ENCODE assay signal across 2 cellular contexts in the genomic region with DNA sequence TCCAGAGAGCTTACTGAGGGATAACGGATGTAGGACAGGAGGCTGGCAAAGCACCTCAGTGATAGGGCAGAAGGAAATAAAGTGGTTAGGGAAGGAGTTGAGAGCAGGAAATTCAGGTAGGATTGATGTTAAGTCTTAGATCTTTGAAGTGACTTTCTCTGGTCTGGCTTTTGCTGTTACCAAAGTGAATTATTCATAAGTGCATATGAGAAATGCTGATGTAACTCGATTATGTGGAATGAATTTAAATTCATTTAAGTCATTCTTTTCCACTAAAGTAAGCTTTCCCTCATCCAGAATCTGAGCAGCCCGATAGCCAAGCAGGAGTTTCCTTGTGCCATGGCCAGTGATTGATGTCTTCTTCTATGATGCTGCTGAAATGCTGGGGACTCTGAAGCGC.
TF ChIP-seq lines count a peak whose summit lies in the region.

No MANE protein-coding gene starts in this region.

TF ChIP-seq in IMR-90, 13 proteins besides CTCF, POLR2A, EP300 and RAD21:
- TF ChIP-seq USF2 (IDR thresholded peaks at IDR 0.05; ENCODE audit: low read depth, low read length): no peak
- TF ChIP-seq BHLHE40 (IDR thresholded peaks at IDR 0.05; ENCODE audit: low read depth, low read length): no peak
- TF ChIP-seq, protein P1, sequence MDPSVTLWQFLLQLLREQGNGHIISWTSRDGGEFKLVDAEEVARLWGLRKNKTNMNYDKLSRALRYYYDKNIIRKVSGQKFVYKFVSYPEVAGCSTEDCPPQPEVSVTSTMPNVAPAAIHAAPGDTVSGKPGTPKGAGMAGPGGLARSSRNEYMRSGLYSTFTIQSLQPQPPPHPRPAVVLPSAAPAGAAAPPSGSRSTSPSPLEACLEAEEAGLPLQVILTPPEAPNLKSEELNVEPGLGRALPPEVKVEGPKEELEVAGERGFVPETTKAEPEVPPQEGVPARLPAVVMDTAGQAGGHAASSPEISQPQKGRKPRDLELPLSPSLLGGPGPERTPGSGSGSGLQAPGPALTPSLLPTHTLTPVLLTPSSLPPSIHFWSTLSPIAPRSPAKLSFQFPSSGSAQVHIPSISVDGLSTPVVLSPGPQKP (IDR thresholded peaks at IDR 0.05; ENCODE audit: borderline replicate concordance, low read depth, low read length): no peak
- TF ChIP-seq FOS (IDR thresholded peaks at IDR 0.05; ENCODE audit: low read depth, low read length): no peak
- TF ChIP-seq SMC3 (IDR thresholded peaks at IDR 0.05; ENCODE audit: low read depth, low read length): no peak
- no peak for TF ChIP-seq MAFK (IDR thresholded peaks at IDR 0.05; ENCODE audit: low read depth, low read length)
- no peak for TF ChIP-seq CEBPB (IDR thresholded peaks at IDR 0.05; ENCODE audit: low read depth, low read length)
- TF ChIP-seq RFX5 (IDR thresholded peaks at IDR 0.05; ENCODE audit: low read depth, low read length): no peak
- TF ChIP-seq CHD1 (IDR thresholded peaks at IDR 0.05; ENCODE audit: low read depth, low read length): no peak
- no peak for TF ChIP-seq NFE2L2 (IDR thresholded peaks at IDR 0.05; ENCODE audit: low read depth, low read length)
- no peak for TF ChIP-seq MAZ (IDR thresholded peaks at IDR 0.05; ENCODE audit: borderline replicate concordance, low read depth, low read length)
- TF ChIP-seq RCOR1 (IDR thresholded peaks at IDR 0.05; ENCODE audit: insufficient replicate concordance, low read length): no peak
- no peak for TF ChIP-seq MXI1 (IDR thresholded peaks at IDR 0.05; ENCODE audit: borderline replicate concordance, low read depth, low read length)

TF ChIP-seq in H1, 55 proteins besides CTCF, POLR2A, EP300 and RAD21:
- TF ChIP-seq NRF1 (IDR thresholded peaks at IDR 0.05; ENCODE audit: low read depth, low read length) (no peak), SRF (IDR thresholded peaks at IDR 0.05; ENCODE audit: low read depth, low read length) (no peak), PHF8 (conservative IDR thresholded peaks at IDR 0.05; ENCODE audit: low read depth, low read length) (no peak), GABPA (IDR thresholded peaks at IDR 0.05; ENCODE audit: borderline replicate concordance, insufficient read depth, low read length) (no peak)
